ENCODE assay signal across 8 cellular contexts in genomic region chr15:46304320-46304719, GRCh38.
DNase-seq lines count a peak whose midpoint lies in the region; ATAC-seq, FAIRE-seq and TF ChIP-seq lines count a peak whose summit lies in the region.

No MANE protein-coding gene starts in this region.

- TF ChIP-seq RAD21 in A549 (conservative IDR thresholded peaks at IDR 0.05 in 1 of 2, IDR thresholded peaks at IDR 0.05 in 1 of 2) = no peak; a peak in 1 of 5 replicates

- H4K20me1 ChIP-seq in endothelial cell of umbilical vein (replicated peaks; ENCODE audit: control insufficient read depth, extremely low read depth, insufficient read depth, low read length) = no peaks in the 10 kb centered on the region

- H2AFZ ChIP-seq in endothelial cell of umbilical vein (ENCODE audit: low read depth, low read length) = no peak overlapping the region

- H3K4me1 ChIP-seq in A549 (no peaks in the 10 kb centered on the region), NT2/D1 (ENCODE audit: insufficient read depth, insufficient read length) (no peaks in the 10 kb centered on the region), endothelial cell of umbilical vein (ENCODE audit: control insufficient read depth, extremely low read depth, insufficient read depth, low read length) (no peaks in the 10 kb centered on the region), psoas muscle (no peaks in the 10 kb centered on the region)

- TF ChIP-seq POLR2A in A549 (IDR thresholded peaks at IDR 0.05; ENCODE audit: low read length) (no peak), endothelial cell of umbilical vein (IDR thresholded peaks at IDR 0.05; ENCODE audit: low read depth, low read length) (no peak)

- TF ChIP-seq EP300 in A549 (IDR thresholded peaks at IDR 0.05) = no peak

- DNase-seq in A549 (ENCODE audit: low read depth in 1 of 2, low spot score in 1 of 2) (peak; percentile 2 to 35), Daoy (ENCODE audit: low read depth) (peak; percentile 18), NT2/D1 (ENCODE audit: low read depth, low spot score) (peak; percentile 42), endothelial cell of umbilical vein (ENCODE audit: low read depth, low spot score) (peak; percentile 7), psoas muscle (no peak)

- H3K27me3 ChIP-seq in NT2/D1 (ENCODE audit: insufficient read depth, insufficient read length) = no peaks in the 10 kb centered on the region
- no peaks in the 10 kb centered on the region for H3K27me3 ChIP-seq in endothelial cell of umbilical vein (ENCODE audit: control insufficient read depth in 2 of 2, insufficient read depth in 2 of 2, low read length in 2 of 2)
- no peaks in the 10 kb centered on the region for H3K27me3 ChIP-seq in psoas muscle (ENCODE audit: insufficient read depth in 3 of 3, low read length in 2 of 3)

- no peaks in the 10 kb centered on the region for H3K9me3 ChIP-seq in A549
- no peaks in the 10 kb centered on the region for H3K9me3 ChIP-seq in NT2/D1 (ENCODE audit: insufficient read depth, low read length)
- H3K9me3 ChIP-seq in endothelial cell of umbilical vein (replicated peaks; ENCODE audit: control insufficient read depth, insufficient read depth, low read length) = no peaks in the 10 kb centered on the region
- H3K9me3 ChIP-seq in psoas muscle = no peaks in the 10 kb centered on the region

- FAIRE-seq in A549 (lab: Jason Lieb, UNC) (no peak), endothelial cell of umbilical vein (lab: Jason Lieb, UNC) (no peak)

- no TSS peak for BruUV-seq in endothelial cell of umbilical vein (replicated peaks; lab: Mats Ljungman, UMichigan)

- ATAC-seq in A549 (no peak), GM18873 (IDR thresholded peaks at IDR 0.05; ENCODE audit: low FRiP score, unreplicated experiment) (no peak), HG03439 (IDR thresholded peaks at IDR 0.05; ENCODE audit: unreplicated experiment) (no peak), HG02870 (IDR thresholded peaks at IDR 0.05; ENCODE audit: unreplicated experiment) (no peak), psoas muscle (no peak)

- dilution Hi-C loops in endothelial cell of umbilical vein (cut with MboI; ENCODE audit: extremely low pct_ligation_motif_present, low sequenced_read_pairs) = no loop called here

- H3K4me2 ChIP-seq in A549 (no peak overlapping the region), endothelial cell of umbilical vein (ENCODE audit: insufficient read depth, low read length) (no peak overlapping the region)

- intact Hi-C loops in endothelial cell of umbilical vein (cut with micrococcal nuclease) (loop anchor here (1.0 kb wide), 1 partner anchor 509 kb away; no protein-coding TSS in a partner anchor), psoas muscle (cut with DNase I) (no loop called here)

- H3K36me3 ChIP-seq in NT2/D1 (ENCODE audit: insufficient read depth, insufficient read length, low read length) (no peaks in the 10 kb centered on the region), endothelial cell of umbilical vein (ENCODE audit: control insufficient read depth in 2 of 2, extremely low read depth in 1 of 2, insufficient read depth in 2 of 2, low read length in 2 of 2) (no peaks in the 10 kb centered on the region), psoas muscle (ENCODE audit: insufficient read depth in 1 of 2, low read depth in 1 of 2) (no peaks in the 10 kb centered on the region)

- no peak overlapping the region for H3K9ac ChIP-seq in NT2/D1 (ENCODE audit: insufficient read length, low read depth)
- no peak overlapping the region for H3K9ac ChIP-seq in endothelial cell of umbilical vein (replicated peaks; ENCODE audit: extremely low read depth, insufficient read depth, low read length)

- TF ChIP-seq CTCF in A549 (IDR thresholded peaks at IDR 0.05) (peak; percentile 21; the same call in 2 of the 3 replicates), endothelial cell of umbilical vein (IDR thresholded peaks at IDR 0.05; ENCODE audit: extremely low read depth in 1 of 2, insufficient read depth in 1 of 2, low read depth in 1 of 2, low read length in 2 of 2) (peak; percentile 46 to 50), psoas muscle (IDR thresholded peaks at IDR 0.05) (no peak)

- no peaks in the 10 kb centered on the region for H3K9me1 ChIP-seq in endothelial cell of umbilical vein (replicated peaks; ENCODE audit: control insufficient read depth, extremely low read depth, insufficient read depth, low read length)

- 15% methylated on average over 4 of the region's 4 CpGs for WGBS in A549 (ENCODE audit: missing lambda C conversion rate)
- 82 to 90% (median 87%) methylated on average over 4 of the region's 4 CpGs for WGBS in psoas muscle, 3 donors

- no peaks in the 10 kb centered on the region for H3K79me2 ChIP-seq in endothelial cell of umbilical vein (ENCODE audit: control insufficient read depth, insufficient read depth, low read length)

- POLR2A ChIA-PET in A549 (lab: Yijun Ruan, JAX) (no interaction called here), endothelial cell of umbilical vein (lab: Charles Lee) (no interaction called here)

- CTCF ChIA-PET in A549 (lab: Yijun Ruan, JAX) (interaction anchor here (0.6 kb wide), 1 partner anchor 9 kb away, joined by 3 read pairs; no protein-coding TSS in a partner anchor), endothelial cell of umbilical vein (lab: Charles Lee) (interaction anchor here (0.7 to 2.4 kb wide), 4 partner anchors 212 to 1684 kb away, joined by 3 to 7 read pairs (median 3); no protein-coding TSS in a partner anchor)

- no peak overlapping the region for H3K27ac ChIP-seq in A549
- no peak overlapping the region for H3K27ac ChIP-seq in endothelial cell of umbilical vein (ENCODE audit: insufficient read depth, low read depth, low read length)
- no peak overlapping the region for H3K27ac ChIP-seq in psoas muscle

- H3K4me3 ChIP-seq in A549 (no peak overlapping the region), NT2/D1 (ENCODE audit: insufficient read length, low read depth) (no peak overlapping the region), endothelial cell of umbilical vein (replicated peaks in 1 of 3; ENCODE audit: insufficient read depth in 1 of 3, low read depth in 1 of 3, low read length in 3 of 3) (no peak overlapping the region), psoas muscle (no peak overlapping the region)

TF ChIP-seq in A549, 52 proteins besides CTCF, POLR2A, EP300 and RAD21:
- TF ChIP-seq SMC3 (IDR thresholded peaks at IDR 0.05) (0 out of 3 replicates have a peak, but pooled peaks have one; percentile 9), TP53 (CRISPR knock-in tag; IDR thresholded peaks at IDR 0.05) (no peak)

TF ChIP-seq in endothelial cell of umbilical vein, 7 proteins besides CTCF, POLR2A, EP300 and RAD21:
- TF ChIP-seq FOS (IDR thresholded peaks at IDR 0.05; ENCODE audit: borderline replicate concordance, insufficient read depth, low read length) (no peak), JUN (IDR thresholded peaks at IDR 0.05; ENCODE audit: borderline replicate concordance, insufficient read depth, insufficient read length, low read depth) (no peak), MYC (IDR thresholded peaks at IDR 0.05; ENCODE audit: low read depth, low read length) (no peak), POLR2AphosphoS5 (IDR thresholded peaks at IDR 0.05; ENCODE audit: insufficient read depth, low read depth, low read length) (no peak), EZH2 (IDR thresholded peaks at IDR 0.05; ENCODE audit: borderline replicate concordance, low read depth, low read length, severe bottlenecking) (no peak), MAX (IDR thresholded peaks at IDR 0.05; ENCODE audit: insufficient read depth, insufficient read length) (no peak), GATA2 (IDR thresholded peaks at IDR 0.05; ENCODE audit: insufficient read depth, insufficient read length, low read depth, low read length) (no peak)

Comparison
In these comparisons a context has a peak if more than half of its experiments do, and no peak if none do; other contexts are left out.
1. DNase-seq: peak in A549 (2 of 2), Daoy (single experiment), NT2/D1 (single experiment) and endothelial cell of umbilical vein (single experiment); none in psoas muscle (0 of 2).